In the genomic region with DNA sequence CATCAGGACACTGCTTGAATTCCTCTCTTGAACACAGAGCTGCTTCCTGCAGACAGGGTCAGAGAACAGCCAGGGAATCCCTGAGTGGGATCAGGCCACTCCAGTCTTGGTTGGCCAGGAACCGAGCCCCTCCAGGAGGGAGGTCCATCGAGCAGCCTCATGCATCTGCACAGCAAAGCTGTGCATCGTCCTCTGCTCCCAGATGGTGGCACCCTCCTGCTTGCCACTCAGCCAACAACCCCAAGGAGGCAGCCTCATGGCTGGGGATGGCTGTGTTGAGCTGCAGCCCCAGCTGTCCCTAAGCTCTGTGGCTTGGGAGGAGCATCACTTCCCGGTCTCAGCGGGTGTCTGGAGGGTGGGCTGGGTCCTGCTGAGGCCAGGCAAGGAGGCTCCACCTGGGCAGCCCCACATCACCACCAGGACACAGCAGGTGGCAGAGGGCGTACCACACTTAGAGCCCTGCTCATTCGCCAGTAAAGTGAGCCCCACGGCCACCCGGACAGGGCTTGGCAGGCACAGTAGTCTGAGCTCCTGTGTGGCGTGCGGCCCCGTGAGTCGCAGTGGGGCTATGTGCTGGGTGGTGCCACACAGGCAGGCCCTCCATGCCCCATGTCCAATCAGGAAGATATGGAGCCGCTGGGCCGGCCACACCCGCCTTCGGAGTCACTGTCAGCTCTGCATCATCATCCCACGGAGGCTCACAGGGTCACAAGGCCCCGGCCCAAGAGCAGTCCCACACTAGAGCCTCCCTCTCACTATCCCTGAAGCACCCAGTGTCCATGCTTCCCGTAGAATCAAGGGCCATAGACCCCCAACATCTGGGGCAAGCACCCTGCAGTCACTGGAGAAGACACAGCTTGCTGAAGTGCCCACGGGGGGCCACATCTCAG, we compare ENCODE assay signal across 9 cellular contexts. TPM values are rescaled to one million over a fixed set of nuclear protein-coding genes. Genes with fewer than 3 reads are reported as not detected.
DNase-seq lines count a peak whose midpoint lies in the region; ATAC-seq and TF ChIP-seq lines count a peak whose summit lies in the region.
"Had no signal": no experiment of that assay in that cellular context is flagged by ENCODE, and none has a peak within 500 bp of the region (broad histone marks: within the 10 kb centered on the region; RNA-seq: fewer than 3 reads in every experiment).

No MANE protein-coding gene starts in this region.

- no peak overlapping the region for H3K27ac ChIP-seq in Panc1 (ENCODE audit: low read length)

- BruUV-seq in Panc1 (replicated peaks; lab: Mats Ljungman, UMichigan) = no TSS peak

- H3K4me3 ChIP-seq in Panc1 (ENCODE audit: low read depth in 2 of 2, low read length in 2 of 2) (no peak overlapping the region), fibroblast of the aortic adventitia (ENCODE audit: low read depth, low read length) (no peak overlapping the region), retinal pigment epithelial cell (ENCODE audit: low read length) (no peak overlapping the region)
- H3K4me3 ChIP-seq: skin epidermis had no signal

- H3K36me3 ChIP-seq in Panc1 (ENCODE audit: control insufficient read depth, insufficient read depth, low read length) = no peaks in the 10 kb centered on the region; the same call in 1 of the 2 replicates

- H3K9me3 ChIP-seq in Panc1 (ENCODE audit: control insufficient read depth, insufficient read depth, low read depth, low read length) = no peaks in the 10 kb centered on the region

- H3K27me3 ChIP-seq in Panc1 (ENCODE audit: control insufficient read depth, insufficient read depth, low read length) = no peaks in the 10 kb centered on the region

- TF ChIP-seq CTCF in Panc1 (IDR thresholded peaks at IDR 0.05) = no peak
- peak; percentile 31 for TF ChIP-seq CTCF in fibroblast of the aortic adventitia (IDR thresholded peaks at IDR 0.05; ENCODE audit: insufficient read depth, low read length)
- TF ChIP-seq CTCF in retinal pigment epithelial cell (conservative IDR thresholded peaks at IDR 0.05; ENCODE audit: low read depth, low read length) = peak; percentile 51

- peak; percentile 2 for DNase-seq in activated gamma-delta T cell treated with Interleukin-2 at 50 U/mL for 16 hours
- DNase-seq in activated gamma-delta T cell (lab: John Stamatoyannopoulos, UW) = no peak
- no peak for DNase-seq in Panc1 (ENCODE audit: low read depth, low spot score)
- DNase-seq in fibroblast of the aortic adventitia (ENCODE audit: low read depth) = peak; percentile 57
- DNase-seq in retinal pigment epithelial cell (ENCODE audit: low read depth) = no peak

- peaks cover 7% of the 10 kb centered on the region for H3K4me1 ChIP-seq in Panc1 (ENCODE audit: control insufficient read depth, insufficient read depth, low read length)

- ATAC-seq in Panc1 (peak; percentile 62), GM19395 (IDR thresholded peaks at IDR 0.05; ENCODE audit: unreplicated experiment) (no peak), GM21717 (IDR thresholded peaks at IDR 0.05; ENCODE audit: unreplicated experiment) (no peak), HG03342 (IDR thresholded peaks at IDR 0.05; ENCODE audit: unreplicated experiment) (no peak)

- in situ Hi-C loops in Panc1 (cut with HindIII; ENCODE audit: low pct_unique_long_range_greater_than_20kb, low sequenced_read_pairs) = no loop called here

- CTCF ChIA-PET in Panc1 (lab: Charles Lee) = interaction anchor here (1.0 kb wide), 1 partner anchor 133 kb away, joined by 3 read pairs; no protein-coding TSS in a partner anchor

- POLR2A ChIA-PET in Panc1 (lab: Charles Lee) = no interaction called here

- intact Hi-C loops in Panc1 (cut with micrococcal nuclease; ENCODE audit: unreplicated experiment) = no loop called here

RNA-seq across cellular contexts. Expression of a gene that starts 11.9 kb away (rescaled TPM):
- total RNA-seq in Panc1 (2021; ENCODE audit: unreplicated experiment) = 59.8 TPM
- 64.2 TPM for polyA plus RNA-seq in Panc1 (2012; ENCODE audit: insufficient read length)
- 41.3 and 56.0 TPM in 2 replicates for total RNA-seq in fibroblast of the aortic adventitia (ENCODE audit: low replicate concordance)

Comparison
In these comparisons a context has a peak if more than half of its experiments do, and no peak if none do; other contexts are left out.
1. DNase-seq: peak in activated gamma-delta T cell treated with Interleukin-2 at 50 U/mL for 16 hours (single experiment) and fibroblast of the aortic adventitia (single experiment); none in activated gamma-delta T cell (single experiment), Panc1 (single experiment) and retinal pigment epithelial cell (single experiment).